In the genomic region with DNA sequence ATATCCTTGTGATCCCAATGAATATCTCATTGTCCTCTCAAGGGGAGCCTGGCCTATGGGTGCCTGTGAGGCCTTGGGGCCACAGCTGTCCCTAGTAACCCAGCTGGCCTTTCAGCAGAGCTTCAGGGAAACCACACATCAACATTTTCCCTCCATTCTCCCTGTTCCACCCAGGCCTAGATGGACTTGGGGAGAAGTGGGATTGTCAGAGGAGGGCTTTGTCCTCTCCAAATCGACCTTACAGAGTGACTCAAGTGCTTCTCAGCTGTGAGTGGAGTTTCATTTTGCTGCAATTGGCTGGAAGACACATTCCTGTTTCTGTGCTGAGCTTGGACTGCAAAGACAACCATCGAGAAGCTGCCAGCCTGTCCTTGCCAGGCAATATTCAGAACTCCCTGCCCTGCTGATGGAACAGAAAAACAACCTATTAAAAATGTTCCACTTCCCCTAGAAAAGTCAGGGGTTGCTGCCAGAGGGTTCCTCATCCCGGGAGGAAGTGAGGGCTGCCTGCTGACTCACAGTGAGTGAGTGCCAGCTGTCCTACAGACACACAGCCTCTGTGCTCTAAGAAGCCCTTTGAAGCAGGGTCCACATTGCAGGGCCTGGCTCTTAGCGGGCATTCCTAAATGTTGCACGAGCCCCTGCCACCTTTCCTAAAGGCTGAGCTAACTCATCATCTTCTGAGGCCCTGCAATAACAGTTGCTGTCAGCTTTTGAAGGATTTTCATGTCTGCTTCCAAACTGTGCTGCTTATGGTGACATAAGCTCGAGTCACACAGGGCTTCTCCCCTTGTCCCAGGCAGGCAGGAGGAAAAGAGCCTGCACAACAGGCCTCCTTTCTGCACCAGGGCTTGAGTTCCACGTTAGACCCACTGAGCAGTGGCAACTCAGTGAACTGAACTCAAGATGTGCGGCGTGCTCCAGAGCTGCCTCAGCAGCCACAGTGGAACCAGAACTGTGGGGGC, we compare ENCODE assay signal across 7 cellular contexts. TPM values are rescaled to one million over a fixed set of nuclear protein-coding genes. Genes with fewer than 3 reads are reported as not detected.
DNase-seq lines count a peak whose midpoint lies in the region; ATAC-seq and TF ChIP-seq lines count a peak whose summit lies in the region.

No MANE protein-coding gene starts in this region.

- H3K36me3 ChIP-seq in HEK293 (ENCODE audit: control insufficient read depth in 2 of 2, insufficient read depth in 1 of 2, low read length in 2 of 2) (no peaks in the 10 kb centered on the region), SJCRH30 (no peaks in the 10 kb centered on the region)

- no peak for TF ChIP-seq CTCF in HEK293 (tag by site-specific recombination; IDR thresholded peaks at IDR 0.05)
- TF ChIP-seq CTCF in fibroblast of pulmonary artery (IDR thresholded peaks at IDR 0.05; ENCODE audit: low read length, missing control alignments): no peak
- TF ChIP-seq CTCF in omental fat pad (IDR thresholded peaks at IDR 0.05): no peak

- ATAC-seq in omental fat pad (ENCODE audit: low FRiP score) (peak; percentile 87), HG02642 (IDR thresholded peaks at IDR 0.05; ENCODE audit: poor library complexity, unreplicated experiment) (no peak), GM21619 (IDR thresholded peaks at IDR 0.05; ENCODE audit: unreplicated experiment) (no peak)

- H3K27me3 ChIP-seq in SJCRH30: no peaks in the 10 kb centered on the region

- H3K4me1 ChIP-seq in HEK293 (ENCODE audit: control insufficient read depth, insufficient read depth, low read length): no peaks in the 10 kb centered on the region
- H3K4me1 ChIP-seq in SJCRH30: peaks cover 22% of the 10 kb centered on the region

- H3K4me3 ChIP-seq in HEK293 (ENCODE audit: low read depth, low read length): no peak overlapping the region
- no peak overlapping the region; the same call in 1 of the 2 replicates for H3K4me3 ChIP-seq in SJCRH30
- no peak overlapping the region for H3K4me3 ChIP-seq in fibroblast of pulmonary artery (replicated peaks; ENCODE audit: low read depth, low read length)

- POLR2A ChIA-PET in HEK293 (lab: Yijun Ruan, JAX): no interaction called here

- CTCF ChIA-PET in HEK293 (lab: Yijun Ruan, JAX): interaction anchor here (0.6 to 1.4 kb wide), 4 partner anchors 15 to 822 kb away, joined by 3 to 4 read pairs (median 3); no protein-coding TSS in a partner anchor

- DNase-seq in SJCRH30 (peak; percentile 83 to 85), fibroblast of pulmonary artery (ENCODE audit: low read depth) (peak; percentile 66), omental fat pad (ENCODE audit: low spot score) (peak; percentile 32), NCI-H1417 treated with DMSO at 0.1 percent for 48 hours (lab: John Stamatoyannopoulos, UW) (no peak)

- H3K27ac ChIP-seq in HEK293 (ENCODE audit: extremely low read depth, low read depth, low read length): no peak overlapping the region
- H3K27ac ChIP-seq in SJCRH30: peak overlapping the region; percentile 92

- H3K9me3 ChIP-seq in HEK293 (ENCODE audit: control insufficient read depth, insufficient read depth, low read depth, low read length) (no peaks in the 10 kb centered on the region), SJCRH30 (replicated peaks) (no peaks in the 10 kb centered on the region)

TF ChIP-seq in HEK293, 187 proteins besides CTCF, POLR2A, EP300 and RAD21:
- TF ChIP-seq, protein P1, sequence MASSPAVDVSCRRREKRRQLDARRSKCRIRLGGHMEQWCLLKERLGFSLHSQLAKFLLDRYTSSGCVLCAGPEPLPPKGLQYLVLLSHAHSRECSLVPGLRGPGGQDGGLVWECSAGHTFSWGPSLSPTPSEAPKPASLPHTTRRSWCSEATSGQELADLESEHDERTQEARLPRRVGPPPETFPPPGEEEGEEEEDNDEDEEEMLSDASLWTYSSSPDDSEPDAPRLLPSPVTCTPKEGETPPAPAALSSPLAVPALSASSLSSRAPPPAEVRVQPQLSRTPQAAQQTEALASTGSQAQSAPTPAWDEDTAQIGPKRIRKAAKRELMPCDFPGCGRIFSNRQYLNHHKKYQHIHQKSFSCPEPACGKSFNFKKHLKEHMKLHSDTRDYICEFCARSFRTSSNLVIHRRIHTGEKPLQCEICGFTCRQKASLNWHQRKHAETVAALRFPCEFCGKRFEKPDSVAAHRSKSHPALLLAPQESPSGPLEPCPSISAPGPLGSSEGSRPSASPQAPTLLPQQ (tag by site-specific recombination; IDR thresholded peaks at IDR 0.05): no peak
- TF ChIP-seq ZNF174 (tag by site-specific recombination; IDR thresholded peaks at IDR 0.05) (no peak), ZNF335 (tag by site-specific recombination; conservative IDR thresholded peaks at IDR 0.05) (peak; percentile 83), ZNF701 (tag by site-specific recombination; IDR thresholded peaks at IDR 0.05) (no peak), ZBTB7A (tag by site-specific recombination; IDR thresholded peaks at IDR 0.05; ENCODE audit: low read depth) (no peak), ZNF324 (tag by site-specific recombination; IDR thresholded peaks at IDR 0.05) (no peak), ZNF169 (tag by site-specific recombination; IDR thresholded peaks at IDR 0.05) (no peak), ZNF629 (tag by site-specific recombination; IDR thresholded peaks at IDR 0.05) (no peak), ZNF37A (tag by site-specific recombination; IDR thresholded peaks at IDR 0.05) (no peak), ZNF670 (tag by site-specific recombination; IDR thresholded peaks at IDR 0.05; ENCODE audit: low read depth) (no peak), ZIC2 (tag by site-specific recombination; IDR thresholded peaks at IDR 0.05) (peak; percentile 46; the same call in 1 of the 2 replicates), ZNF792 (tag by site-specific recombination; IDR thresholded peaks at IDR 0.05) (no peak)
- TF ChIP-seq, protein P2, sequence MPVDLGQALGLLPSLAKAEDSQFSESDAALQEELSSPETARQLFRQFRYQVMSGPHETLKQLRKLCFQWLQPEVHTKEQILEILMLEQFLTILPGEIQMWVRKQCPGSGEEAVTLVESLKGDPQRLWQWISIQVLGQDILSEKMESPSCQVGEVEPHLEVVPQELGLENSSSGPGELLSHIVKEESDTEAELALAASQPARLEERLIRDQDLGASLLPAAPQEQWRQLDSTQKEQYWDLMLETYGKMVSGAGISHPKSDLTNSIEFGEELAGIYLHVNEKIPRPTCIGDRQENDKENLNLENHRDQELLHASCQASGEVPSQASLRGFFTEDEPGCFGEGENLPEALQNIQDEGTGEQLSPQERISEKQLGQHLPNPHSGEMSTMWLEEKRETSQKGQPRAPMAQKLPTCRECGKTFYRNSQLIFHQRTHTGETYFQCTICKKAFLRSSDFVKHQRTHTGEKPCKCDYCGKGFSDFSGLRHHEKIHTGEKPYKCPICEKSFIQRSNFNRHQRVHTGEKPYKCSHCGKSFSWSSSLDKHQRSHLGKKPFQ (tag by site-specific recombination; IDR thresholded peaks at IDR 0.05): no peak

RNA-seq across cellular contexts. Expression of a gene that starts 20.5 kb away (rescaled TPM):
- total RNA-seq in SJCRH30 (2014; rRNA removed; shearing (Covaris generic)): not detected in 2 replicates
- not detected for total RNA-seq in omental fat pad

RNA-seq across cellular contexts. Expression of a gene that starts 42.8 kb away (rescaled TPM):
- 12.1 and 14.6 TPM in 2 replicates for total RNA-seq in SJCRH30 (2014; rRNA removed; shearing (Covaris generic))
- 10 to 100 TPM in 3 of 4 donors, 1 to 10 TPM in 1; 9.8 to 51.9 (median 10.3) TPM for total RNA-seq in omental fat pad
